ENCODE assay signal across 9 cellular contexts in genomic region chr13:48220592-48221300, GRCh38. TPM values are rescaled to one million over a fixed set of nuclear protein-coding genes. Genes with fewer than 3 reads are reported as not detected.
A peak's percentile ranks its signal among the peaks of the same experiment; 100 is the strongest.
DNase-seq lines count a peak whose midpoint lies in the region; ATAC-seq and TF ChIP-seq lines count a peak whose summit lies in the region.
"Had no signal": no experiment of that assay in that cellular context is flagged by ENCODE, and none has a peak within 500 bp of the region (broad histone marks: within the 10 kb centered on the region; RNA-seq: fewer than 3 reads in every experiment).

No MANE protein-coding gene starts in this region.

- no peaks in the 10 kb centered on the region for H4K20me1 ChIP-seq in H9 (ENCODE audit: control insufficient read depth, insufficient read depth, insufficient read length)

- peaks cover 54% of the 10 kb centered on the region for H3K4me1 Mint-ChIP-seq in activated naive CD8-positive, alpha-beta T cell treated with anti-CD3 and anti-CD28 coated beads, Interleukin-2, amount 50 U/mL, for 24 hours
- peaks cover 3 to 5% of the 10 kb centered on the region in 2 experiments; a peak in 2 of 4 replicates for H3K4me1 Mint-ChIP-seq in H9

- no peak overlapping the region for H2BK15ac ChIP-seq in H9 (ENCODE audit: low read depth, low read length)

- H3K27me3 ChIP-seq in muscle layer of colon (ENCODE audit: control insufficient read depth in 1 of 2, insufficient read depth in 2 of 2, low read length in 2 of 2) (no peaks in the 10 kb centered on the region), WERI-Rb-1 (ENCODE audit: insufficient read depth, low read depth, severe bottlenecking) (no peaks in the 10 kb centered on the region), H9 (ENCODE audit: insufficient read depth, low read length) (no peaks in the 10 kb centered on the region)

- H3K14ac ChIP-seq in H9 (ENCODE audit: insufficient read depth, low read length), result no peak overlapping the region

- H3K9me3 ChIP-seq in muscle layer of colon (ENCODE audit: low read length), result no peaks in the 10 kb centered on the region
- H3K9me3 ChIP-seq in WERI-Rb-1 (ENCODE audit: severe bottlenecking), result no peaks in the 10 kb centered on the region
- no peaks in the 10 kb centered on the region for H3K9me3 ChIP-seq in H9 (ENCODE audit: control insufficient read depth, low read depth, low read length)

- no peaks in the 10 kb centered on the region for H3K27me3 Mint-ChIP-seq in activated naive CD8-positive, alpha-beta T cell treated with anti-CD3 and anti-CD28 coated beads, Interleukin-2, amount 50 U/mL, for 24 hours
- no peaks in the 10 kb centered on the region for H3K27me3 Mint-ChIP-seq in H9 (ENCODE audit: low read depth)

- H3K4ac ChIP-seq in H9 (ENCODE audit: low read depth, low read length), result no peak overlapping the region

- peaks cover 4% of the 10 kb centered on the region for H3K36me3 Mint-ChIP-seq in activated naive CD8-positive, alpha-beta T cell treated with anti-CD3 and anti-CD28 coated beads, Interleukin-2, amount 50 U/mL, for 24 hours (ENCODE audit: low read depth)
- H3K36me3 Mint-ChIP-seq in H9 (ENCODE audit: insufficient read depth in 1 of 3, low read depth in 3 of 3), result peaks cover 3 to 11% (median 4%) of the 10 kb centered on the region in 3 experiments; a peak in 6 of 7 replicates

- H3K23me2 ChIP-seq in H9 (ENCODE audit: insufficient read length, low read depth, low read length, poor library complexity, severe bottlenecking), result no peaks in the 10 kb centered on the region

- no peak overlapping the region for H3K56ac ChIP-seq in H9 (ENCODE audit: insufficient read length, low read depth, low read length)

- no peak overlapping the region for H2BK12ac ChIP-seq in H9 (ENCODE audit: insufficient read length, low read depth, low read length)

- H3K27ac ChIP-seq in muscle layer of colon (ENCODE audit: low read depth, low read length) (peak overlapping the region; percentile 27), WERI-Rb-1 (no peak overlapping the region), H9 (ENCODE audit: insufficient read length, low read depth, low read length) (no peak overlapping the region)

- no peak overlapping the region for H4K5ac ChIP-seq in H9 (ENCODE audit: insufficient read length, low read depth, low read length)

- H3T11ph ChIP-seq in H9 (ENCODE audit: low read length), result no peak overlapping the region

- no peak overlapping the region for H2BK120ac ChIP-seq in H9 (ENCODE audit: low read depth, low read length, poor library complexity, severe bottlenecking)

- no peak overlapping the region for H2AFZ ChIP-seq in H9 (ENCODE audit: low read length)

- no peak overlapping the region for H3K4me3 ChIP-seq in muscle layer of colon (ENCODE audit: low read depth in 1 of 2, low read length in 2 of 2)
- H3K4me3 ChIP-seq in WERI-Rb-1 (ENCODE audit: low read depth, low read length), result no peak overlapping the region

- no CpG with 5 or more reads among the region's 5 CpGs for WGBS in H9 (ENCODE audit: extremely low coverage, insufficient read length, low lambda C conversion rate)

- H3K36me3 ChIP-seq in muscle layer of colon (ENCODE audit: insufficient read depth, low read length) (no peaks in the 10 kb centered on the region), WERI-Rb-1 (no peaks in the 10 kb centered on the region)

- H2BK5ac ChIP-seq in H9 (ENCODE audit: insufficient read length, low read length), result no peak overlapping the region

- H2AK5ac ChIP-seq in H9 (ENCODE audit: insufficient read length, low read length), result no peak overlapping the region

- H3K4me3 Mint-ChIP-seq in activated naive CD8-positive, alpha-beta T cell treated with anti-CD3 and anti-CD28 coated beads, Interleukin-2, amount 50 U/mL, for 24 hours, result peak overlapping the region; percentile 74
- no peak overlapping the region for H3K4me3 Mint-ChIP-seq in H9

- H3K4me2 ChIP-seq in H9 (ENCODE audit: insufficient read depth, insufficient read length, low read length), result no peak overlapping the region

- no peak overlapping the region for H3K18ac ChIP-seq in H9 (ENCODE audit: insufficient read length, low read depth, low read length)

- no peak overlapping the region for H3K23ac ChIP-seq in H9 (ENCODE audit: insufficient read length, low read depth, low read length)

- no peak overlapping the region for H4K91ac ChIP-seq in H9 (ENCODE audit: insufficient read length, low read depth, low read length)

- H3K4me1 ChIP-seq in muscle layer of colon (ENCODE audit: insufficient read depth, low read length), result peaks cover 9% of the 10 kb centered on the region
- H3K4me1 ChIP-seq in H9 (ENCODE audit: insufficient read depth, low read length), result no peaks in the 10 kb centered on the region

- H3K9me3 Mint-ChIP-seq in activated naive CD8-positive, alpha-beta T cell treated with anti-CD3 and anti-CD28 coated beads, Interleukin-2, amount 50 U/mL, for 24 hours, result peaks cover 3% of the 10 kb centered on the region
- H3K9me3 Mint-ChIP-seq in H9, result peaks cover 12 to 16% of the 10 kb centered on the region in 2 experiments

- no peak overlapping the region for H3K9ac ChIP-seq in muscle layer of colon (ENCODE audit: low read length)
- no peak overlapping the region for H3K9ac ChIP-seq in H9 (ENCODE audit: extremely low read depth, insufficient read length, low read length)

- peak overlapping the region; percentile 84 for H3K27ac Mint-ChIP-seq in activated naive CD8-positive, alpha-beta T cell treated with anti-CD3 and anti-CD28 coated beads, Interleukin-2, amount 50 U/mL, for 24 hours
- no peak overlapping the region for H3K27ac Mint-ChIP-seq in H9

- peak; percentile 84 for ATAC-seq in activated naive CD8-positive, alpha-beta T cell treated with anti-CD3 and anti-CD28 coated beads, Interleukin-2, amount 50 U/mL, for 24 hours
- ATAC-seq in GM21723 (IDR thresholded peaks at IDR 0.05; ENCODE audit: unreplicated experiment), result no peak

- H3K79me1 ChIP-seq in H9 (ENCODE audit: insufficient read depth, low read depth, low read length, poor library complexity, severe bottlenecking), result no peaks in the 10 kb centered on the region

- H4K8ac ChIP-seq in H9 (replicated peaks; ENCODE audit: insufficient read length, low read depth, low read length), result no peak overlapping the region

- no peak overlapping the region for H2BK20ac ChIP-seq in H9 (ENCODE audit: low read depth, low read length, poor library complexity, severe bottlenecking)

- H3K79me2 ChIP-seq in H9 (ENCODE audit: insufficient read depth, low read length), result no peaks in the 10 kb centered on the region

- DNase-seq in stimulated activated CD4-positive, alpha-beta T cell treated with anti-CD3 and anti-CD28 coated beads, Interleukin-15, amount 100 ng/mL, for 24 hours, result peak; percentile 37
- DNase-seq in stimulated activated CD4-positive, alpha-beta T cell treated with anti-CD3 and anti-CD28 coated beads, Interleukin-4, amount 100 ng/mL, for 4 hours, result no peak
- DNase-seq in activated naive CD8-positive, alpha-beta T cell treated with anti-CD3 and anti-CD28 coated beads, Interleukin-2, amount 50 U/mL, for 24 hours, result no peak
- DNase-seq in NCI-H1436 (lab: John Stamatoyannopoulos, UW), result no peak
- DNase-seq in WERI-Rb-1, result no peak
- no peak for DNase-seq in H9
- DNase-seq: Calu3 had no signal

- TF ChIP-seq CTCF in WERI-Rb-1 (IDR thresholded peaks at IDR 0.05; ENCODE audit: low read depth, low read length) (no peak), H9 (conservative IDR thresholded peaks at IDR 0.05) (no peak)

RNA-seq across cellular contexts. Expression of gene ITM2B, which starts 12.3 kb away (rescaled TPM):
- 175 and 177 TPM in 2 replicates for total RNA-seq in H9 (2021)
